26 cellular contexts compared by ENCODE assay signal in genomic region chr7:159119026-159119741, GRCh38. TPM values are rescaled to one million over a fixed set of nuclear protein-coding genes. Genes with fewer than 3 reads are reported as not detected.
"Had no signal": no experiment of that assay in that cellular context is flagged by ENCODE, and none has a peak within 500 bp of the region (broad histone marks: within the 10 kb centered on the region; RNA-seq: fewer than 3 reads in every experiment).

No MANE protein-coding gene starts in this region.

- H3K4me1 ChIP-seq: suprapubic skin, tibial nerve had no signal

- H3K27me3 ChIP-seq: stomach had no signal

- H3K27ac ChIP-seq: dorsolateral prefrontal cortex, esophagus muscularis mucosa, hepatocyte, stomach, suprapubic skin, tibial nerve had no signal

- H3K4me3 ChIP-seq: dorsolateral prefrontal cortex, esophagus muscularis mucosa, hepatocyte, mucosa of descending colon, stomach, suprapubic skin, tibial nerve had no signal

- H3K79me2 ChIP-seq: hepatocyte had no signal

- H3K36me3 ChIP-seq: esophagus muscularis mucosa, suprapubic skin, tibial nerve had no signal

- DNase-seq: activated CD4-positive, alpha-beta T cell treated with anti-CD3 and anti-CD28 coated beads for 36 hours; activated CD4-positive, alpha-beta T cell treated with anti-CD3 and anti-CD28 coated beads, Interleukin-2, amount 50 U/mL, for 4 hours; activated CD8-positive, alpha-beta memory T cell treated with anti-CD3 and anti-CD28 coated beads for 24 hours; activated CD8-positive, alpha-beta memory T cell treated with anti-CD3 and anti-CD28 coated beads, Interleukin-2, amount 50 U/mL, for 4 hours; activated naive CD4-positive, alpha-beta T cell treated with anti-CD3 and anti-CD28 coated beads for 36 hours; activated T-cell treated with anti-CD3 and anti-CD28 coated beads, Interleukin-2, amount 50 U/mL, for 24 hours; anterior cingulate cortex; caudate nucleus; effector memory CD8-positive, alpha-beta T cell; glutamatergic neuron; immature natural killer cell; mesenchymal stem cell; mucosa of descending colon; retina; stimulated activated CD4-positive, alpha-beta T cell treated with anti-CD3 and anti-CD28 coated beads, Interleukin-1b, Interleukin-23, amount 100 ng/mL, for 48 hours; stomach; T-helper 1 cell had no signal

- H2AFZ ChIP-seq: hepatocyte had no signal

- H3K9me3 ChIP-seq: esophagus muscularis mucosa, mucosa of descending colon, stomach, suprapubic skin had no signal

- H3K4me2 ChIP-seq: hepatocyte had no signal

- FAIRE-seq: frontal cortex, urothelium cell line had no signal

- ATAC-seq: activated CD4-positive, alpha-beta T cell treated with anti-CD3 and anti-CD28 coated beads for 36 hours; activated T-helper 17 cell treated with anti-CD3 and anti-CD28 coated beads, Interleukin-2, amount 50 U/mL, for 72 hours; effector memory CD8-positive, alpha-beta T cell; mucosa of descending colon had no signal

RNA-seq across cellular contexts. Expression of gene VIPR2, which starts 25.5 kb away (rescaled TPM):
- total RNA-seq: osteoblast had no signal
